Comparison of ENCODE assay signal across 9 cellular contexts in the genomic region with DNA sequence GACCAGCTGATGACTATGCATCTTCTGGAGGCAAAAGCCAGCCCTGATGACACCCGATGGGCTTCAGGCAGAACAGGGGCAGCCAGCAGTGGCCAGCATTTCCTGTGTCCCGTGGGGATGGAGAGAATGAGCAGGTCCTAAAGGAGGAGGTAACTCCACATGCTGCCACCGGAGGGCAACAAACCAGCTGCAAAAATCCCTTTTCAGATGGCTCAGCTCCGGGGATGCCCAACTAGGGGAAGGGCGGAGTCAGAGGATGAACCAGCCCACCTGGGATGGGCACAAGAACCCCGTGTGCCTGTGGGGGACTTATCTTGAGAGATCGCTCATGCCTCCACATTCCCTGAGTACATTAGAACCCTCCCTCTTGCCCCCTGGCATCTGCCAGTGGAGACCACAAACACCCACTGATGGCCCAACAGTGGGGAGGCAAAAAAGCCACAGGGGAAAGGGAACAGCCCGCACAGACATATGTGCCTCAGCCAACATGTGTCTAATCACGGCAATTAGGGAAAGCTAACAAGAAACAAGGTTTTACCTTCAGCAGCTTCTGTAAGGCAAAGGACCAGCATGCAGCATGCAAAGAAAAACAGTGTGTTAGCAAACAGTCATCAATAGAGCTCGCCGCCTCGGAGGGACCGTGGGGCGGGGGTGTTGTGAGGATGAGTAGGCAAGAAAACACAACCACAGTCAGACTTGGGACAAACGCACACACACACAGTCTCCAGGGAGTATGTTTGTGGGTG.
DNase-seq lines count a peak whose midpoint lies in the region; ATAC-seq and TF ChIP-seq lines count a peak whose summit lies in the region.
"Had no signal": no experiment of that assay in that cellular context is flagged by ENCODE, and none has a peak within 500 bp of the region (broad histone marks: within the 10 kb centered on the region; RNA-seq: fewer than 3 reads in every experiment).

No MANE protein-coding gene starts in this region.

- no peaks in the 10 kb centered on the region for H3K79me2 ChIP-seq in GM23338 (replicated peaks; ENCODE audit: insufficient read depth)

- peak; percentile 60 to 81 for TF ChIP-seq CTCF in GM23338 (conservative IDR thresholded peaks at IDR 0.05; ENCODE audit: low read depth in 2 of 2)
- peak; percentile 59 for TF ChIP-seq CTCF in glutamatergic neuron (IDR thresholded peaks at IDR 0.05; ENCODE audit: partially characterized antibody, unreplicated experiment)

- no peaks in the 10 kb centered on the region for H4K20me1 ChIP-seq in GM23338 (replicated peaks; ENCODE audit: insufficient read depth)

- H3K4me3 ChIP-seq in GM23338: no peak overlapping the region
- H3K4me3 ChIP-seq: HAP-1 had no signal

- H3K4me2 ChIP-seq in GM23338: no peak overlapping the region

- peak; percentile 70 for ATAC-seq in GM23338
- ATAC-seq in HG02763 (IDR thresholded peaks at IDR 0.05; ENCODE audit: unreplicated experiment): no peak
- ATAC-seq in HG03442 (IDR thresholded peaks at IDR 0.05; ENCODE audit: unreplicated experiment): no peak

- H3K9me3 Mint-ChIP-seq in GM23338: no peaks in the 10 kb centered on the region
- peaks cover 13% of the 10 kb centered on the region for H3K9me3 Mint-ChIP-seq in glutamatergic neuron (ENCODE audit: unreplicated experiment)

- H3K27ac ChIP-seq in GM23338 (ENCODE audit: low read depth): no peak overlapping the region

- no peak overlapping the region for H3K27ac Mint-ChIP-seq in GM23338
- H3K27ac Mint-ChIP-seq in glutamatergic neuron (ENCODE audit: unreplicated experiment): peak overlapping the region; percentile 52

- H3K36me3 Mint-ChIP-seq in GM23338 (ENCODE audit: low read depth) (peaks cover 8% of the 10 kb centered on the region; the same call in 2 of the 3 replicates), glutamatergic neuron (ENCODE audit: unreplicated experiment) (peaks cover 5% of the 10 kb centered on the region)

- H3F3A ChIP-seq in GM23338 (replicated peaks; ENCODE audit: low read depth): 0 out of 2 replicates have a peak, but pooled peaks cover 3% of the 10 kb centered on the region

- H2AFZ ChIP-seq in GM23338: no peak overlapping the region

- H3K4me1 Mint-ChIP-seq in GM23338: peaks cover 16% of the 10 kb centered on the region
- H3K4me1 Mint-ChIP-seq in glutamatergic neuron (ENCODE audit: low read depth, unreplicated experiment): peaks cover 34% of the 10 kb centered on the region

- H3K4me3 Mint-ChIP-seq in GM23338 (peak overlapping the region; percentile 12; the same call in 1 of the 3 replicates), glutamatergic neuron (ENCODE audit: unreplicated experiment) (peak overlapping the region; percentile 28)

- H3K36me3 ChIP-seq in GM23338 (ENCODE audit: insufficient read depth): no peaks in the 10 kb centered on the region

- peaks cover 8% of the 10 kb centered on the region for H3K4me1 ChIP-seq in GM23338 (ENCODE audit: insufficient read depth)
- H3K4me1 ChIP-seq: HAP-1 had no signal

- H3K9me2 ChIP-seq in GM23338 (ENCODE audit: insufficient read depth): no peaks in the 10 kb centered on the region

- H3K27me3 Mint-ChIP-seq in GM23338 (ENCODE audit: insufficient read depth, low read depth, poor library complexity): peaks cover 8% of the 10 kb centered on the region
- peaks cover 23% of the 10 kb centered on the region for H3K27me3 Mint-ChIP-seq in glutamatergic neuron (ENCODE audit: unreplicated experiment)

- no peaks in the 10 kb centered on the region for H3K27me3 ChIP-seq in GM23338 (ENCODE audit: insufficient read depth)

- peak; percentile 71 for DNase-seq in AG20443 (ENCODE audit: low spot score)
- DNase-seq in GM23338 (ENCODE audit: low spot score): peak; percentile 93
- DNase-seq in NCI-H526 (lab: John Stamatoyannopoulos, UW): peak; percentile 67 to 91
- peak; percentile 70 for DNase-seq in activated CD8-positive, alpha-beta memory T cell treated with anti-CD3 and anti-CD28 coated beads, Interleukin-2, amount 50 U/mL, for 48 hours
- DNase-seq in glutamatergic neuron: peak; percentile 72
- peak; percentile 28 for DNase-seq in stimulated activated CD8-positive, alpha-beta memory T cell treated with anti-CD3 and anti-CD28 coated beads, Interleukin-4, amount 100 ng/mL, for 24 hours (ENCODE audit: low read depth)

TF ChIP-seq in GM23338, 12 proteins besides CTCF, POLR2A, EP300 and RAD21 (continues in another document):
- TF ChIP-seq STAT1 (IDR thresholded peaks at IDR 0.05; ENCODE audit: unreplicated experiment) (no peak), POLR2AphosphoS5 (IDR thresholded peaks at IDR 0.05; ENCODE audit: low read depth) (no peak), NANOG (IDR thresholded peaks at IDR 0.05; ENCODE audit: borderline replicate concordance) (no peak), CREB1 (CRISPR knock-in tag; IDR thresholded peaks at IDR 0.05; ENCODE audit: low read depth) (no peak), ZNF331 (CRISPR knock-in tag; IDR thresholded peaks at IDR 0.05; ENCODE audit: low read depth) (no peak), EZH2phosphoT487 (IDR thresholded peaks at IDR 0.05; ENCODE audit: unreplicated experiment) (no peak)
- TF ChIP-seq, protein P1, sequence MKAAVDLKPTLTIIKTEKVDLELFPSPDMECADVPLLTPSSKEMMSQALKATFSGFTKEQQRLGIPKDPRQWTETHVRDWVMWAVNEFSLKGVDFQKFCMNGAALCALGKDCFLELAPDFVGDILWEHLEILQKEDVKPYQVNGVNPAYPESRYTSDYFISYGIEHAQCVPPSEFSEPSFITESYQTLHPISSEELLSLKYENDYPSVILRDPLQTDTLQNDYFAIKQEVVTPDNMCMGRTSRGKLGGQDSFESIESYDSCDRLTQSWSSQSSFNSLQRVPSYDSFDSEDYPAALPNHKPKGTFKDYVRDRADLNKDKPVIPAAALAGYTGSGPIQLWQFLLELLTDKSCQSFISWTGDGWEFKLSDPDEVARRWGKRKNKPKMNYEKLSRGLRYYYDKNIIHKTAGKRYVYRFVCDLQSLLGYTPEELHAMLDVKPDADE (IDR thresholded peaks at IDR 0.05): no peak
- TF ChIP-seq, protein P2, sequence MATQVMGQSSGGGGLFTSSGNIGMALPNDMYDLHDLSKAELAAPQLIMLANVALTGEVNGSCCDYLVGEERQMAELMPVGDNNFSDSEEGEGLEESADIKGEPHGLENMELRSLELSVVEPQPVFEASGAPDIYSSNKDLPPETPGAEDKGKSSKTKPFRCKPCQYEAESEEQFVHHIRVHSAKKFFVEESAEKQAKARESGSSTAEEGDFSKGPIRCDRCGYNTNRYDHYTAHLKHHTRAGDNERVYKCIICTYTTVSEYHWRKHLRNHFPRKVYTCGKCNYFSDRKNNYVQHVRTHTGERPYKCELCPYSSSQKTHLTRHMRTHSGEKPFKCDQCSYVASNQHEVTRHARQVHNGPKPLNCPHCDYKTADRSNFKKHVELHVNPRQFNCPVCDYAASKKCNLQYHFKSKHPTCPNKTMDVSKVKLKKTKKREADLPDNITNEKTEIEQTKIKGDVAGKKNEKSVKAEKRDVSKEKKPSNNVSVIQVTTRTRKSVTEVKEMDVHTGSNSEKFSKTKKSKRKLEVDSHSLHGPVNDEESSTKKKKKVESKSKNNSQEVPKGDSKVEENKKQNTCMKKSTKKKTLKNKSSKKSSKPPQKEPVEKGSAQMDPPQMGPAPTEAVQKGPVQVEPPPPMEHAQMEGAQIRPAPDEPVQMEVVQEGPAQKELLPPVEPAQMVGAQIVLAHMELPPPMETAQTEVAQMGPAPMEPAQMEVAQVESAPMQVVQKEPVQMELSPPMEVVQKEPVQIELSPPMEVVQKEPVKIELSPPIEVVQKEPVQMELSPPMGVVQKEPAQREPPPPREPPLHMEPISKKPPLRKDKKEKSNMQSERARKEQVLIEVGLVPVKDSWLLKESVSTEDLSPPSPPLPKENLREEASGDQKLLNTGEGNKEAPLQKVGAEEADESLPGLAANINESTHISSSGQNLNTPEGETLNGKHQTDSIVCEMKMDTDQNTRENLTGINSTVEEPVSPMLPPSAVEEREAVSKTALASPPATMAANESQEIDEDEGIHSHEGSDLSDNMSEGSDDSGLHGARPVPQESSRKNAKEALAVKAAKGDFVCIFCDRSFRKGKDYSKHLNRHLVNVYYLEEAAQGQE (IDR thresholded peaks at IDR 0.05; ENCODE audit: unreplicated experiment): no peak

Comparison
In these comparisons a context has a peak if more than half of its experiments do, and no peak if none do; other contexts are left out.
1. DNase-seq: peak in every context shown above with its lines; median percentile 93 in GM23338; 79 in NCI-H526; 72 in glutamatergic neuron; 71 in AG20443; 70 in activated CD8-positive, alpha-beta memory T cell treated with anti-CD3 and anti-CD28 coated beads, Interleukin-2, amount 50 U/mL, for 48 hours; 28 in stimulated activated CD8-positive, alpha-beta memory T cell treated with anti-CD3 and anti-CD28 coated beads, Interleukin-4, amount 100 ng/mL, for 24 hours.